17 cellular contexts compared by ENCODE assay signal in the genomic region with DNA sequence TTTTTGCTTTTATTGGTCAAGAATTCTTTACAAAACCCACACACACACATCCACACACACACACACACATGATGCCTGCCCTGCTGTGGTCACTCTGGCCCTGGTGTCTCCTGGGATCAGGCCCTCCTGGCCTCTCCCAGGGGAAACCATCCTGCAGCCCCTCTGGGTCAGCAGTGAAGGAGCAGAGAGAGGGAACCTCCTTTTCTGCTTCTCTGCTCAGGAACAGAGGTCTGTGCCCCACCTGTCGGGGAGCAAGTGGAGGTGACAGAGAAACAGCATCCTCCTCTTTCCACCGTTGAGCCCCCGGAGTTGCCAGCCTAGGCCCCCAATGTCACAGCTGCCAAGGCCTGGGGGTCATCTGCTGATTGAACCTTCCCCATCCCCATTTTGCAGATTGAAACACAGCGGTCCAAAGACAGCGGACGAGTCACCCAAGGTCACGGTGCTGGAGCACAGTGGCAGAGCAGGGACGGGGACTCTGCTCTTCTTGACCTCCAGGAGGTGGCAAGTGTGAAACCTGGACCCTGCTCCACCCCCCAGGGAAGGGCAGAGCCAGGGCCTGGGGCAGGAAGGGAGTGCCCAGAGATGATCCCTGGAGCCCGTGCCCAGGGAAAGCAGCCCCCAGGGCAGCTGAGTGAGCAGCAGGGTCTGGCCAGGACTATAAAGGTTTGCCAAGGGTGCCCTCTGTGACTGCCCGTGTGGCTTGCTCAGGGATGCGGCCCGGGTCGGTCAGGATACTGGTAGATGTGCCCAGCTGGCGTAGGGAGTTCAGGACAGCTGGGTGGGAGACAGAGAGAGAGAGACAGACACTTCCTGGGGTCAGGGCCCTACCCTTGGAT. TPM values are rescaled to one million over a fixed set of nuclear protein-coding genes. Genes with fewer than 3 reads are reported as not detected.
DNase-seq lines count a peak whose midpoint lies in the region; ATAC-seq and TF ChIP-seq lines count a peak whose summit lies in the region.
"Had no signal": no experiment of that assay in that cellular context is flagged by ENCODE, and none has a peak within 500 bp of the region (broad histone marks: within the 10 kb centered on the region; RNA-seq: fewer than 3 reads in every experiment).

No MANE protein-coding gene starts in this region.

- H3F3A ChIP-seq in MM.1S (ENCODE audit: insufficient read depth, low read length): no peaks in the 10 kb centered on the region

- no peaks in the 10 kb centered on the region for H4K20me1 ChIP-seq in MM.1S (ENCODE audit: insufficient read depth, low read length)

- H3K9ac ChIP-seq in MM.1S (ENCODE audit: low read length): no peak overlapping the region

- ATAC-seq in foreskin keratinocyte (no peak), sciatic nerve (peak; percentile 11)
- ATAC-seq: GM23338, Panc1 had no signal

- H3K27ac ChIP-seq in MM.1S (ENCODE audit: low read length) (no peak overlapping the region), foreskin keratinocyte (no peak overlapping the region)

- H3K9me2 ChIP-seq in MM.1S (replicated peaks; ENCODE audit: insufficient read depth, low read length): no peaks in the 10 kb centered on the region

- no peak overlapping the region for H3K4me3 ChIP-seq in MM.1S (ENCODE audit: low read length)
- H3K4me3 ChIP-seq: GM23338 had no signal

- no peaks in the 10 kb centered on the region for H3K79me2 ChIP-seq in MM.1S (ENCODE audit: low read length)

- H3K36me3 ChIP-seq in MM.1S (replicated peaks; ENCODE audit: insufficient read depth, low read length): no peaks in the 10 kb centered on the region

- DNase-seq in GM10266 (ENCODE audit: extremely low spot score) (no peak), MM.1S (no peak), foreskin keratinocyte (no peak), sciatic nerve (ENCODE audit: low spot score) (no peak), NCI-H446 treated with DMSO at 0.1 percent for 48 hours (lab: John Stamatoyannopoulos, UW) (no peak)
- DNase-seq in activated CD8-positive, alpha-beta memory T cell treated with anti-CD3 and anti-CD28 coated beads for 24 hours: no peak
- no peak for DNase-seq in stimulated activated CD4-positive, alpha-beta T cell treated with anti-CD3 and anti-CD28 coated beads, Interleukin-2, amount 100 ng/mL, for 24 hours
- DNase-seq: ACHN, AML-193, COR-L47, KBM-7, NCI-H1417 treated with DMSO at 0.1 percent for 48 hours, NCI-H2029, NCI-H510A treated with DMSO at 0.1 percent for 48 hours, SHP77 treated with DMSO at 0.1 percent for 48 hours had no signal

- intact Hi-C loops in sciatic nerve (cut with DNase I): no loop called here

- H2AFZ ChIP-seq in MM.1S (ENCODE audit: low read length): no peak overlapping the region
- H2AFZ ChIP-seq: GM23338 had no signal

- H3K27me3 ChIP-seq in MM.1S (replicated peaks; ENCODE audit: insufficient read depth, low read length) (peaks cover 24% of the 10 kb centered on the region; the same call in 1 of the 2 replicates), foreskin keratinocyte (no peaks in the 10 kb centered on the region)

- H3K4me1 ChIP-seq in MM.1S (ENCODE audit: low read length): no peaks in the 10 kb centered on the region
- no peaks in the 10 kb centered on the region for H3K4me1 ChIP-seq in foreskin keratinocyte

- no peak overlapping the region for H3K4me2 ChIP-seq in MM.1S (ENCODE audit: low read depth, low read length)
- H3K4me2 ChIP-seq: GM23338 had no signal

- peak; percentile 9 for TF ChIP-seq CTCF in GM10266 (IDR thresholded peaks at IDR 0.05; ENCODE audit: control insufficient read depth, insufficient read depth, low read depth, missing control alignments)
- TF ChIP-seq CTCF in MM.1S (IDR thresholded peaks at IDR 0.05; ENCODE audit: low read length): 0 out of 2 replicates have a peak, but pooled peaks have one; percentile 13
- peak; percentile 2 for TF ChIP-seq CTCF in foreskin keratinocyte (conservative IDR thresholded peaks at IDR 0.05)

- H3K9me3 ChIP-seq in MM.1S (replicated peaks; ENCODE audit: insufficient read depth, low read length): no peaks in the 10 kb centered on the region

RNA-seq across cellular contexts. Expression of a gene that starts 15.0 kb away (rescaled TPM):
- 31.0 and 37.7 TPM in 2 replicates for total RNA-seq in foreskin keratinocyte
- 23.0 and 25.0 TPM in 2 replicates for polyA plus RNA-seq in foreskin keratinocyte
- total RNA-seq in sciatic nerve: 27.1 TPM

RNA-seq across cellular contexts. Expression of a gene that starts 30.9 kb away (rescaled TPM):
- total RNA-seq in foreskin keratinocyte (0.32 and 0.61 TPM in 2 replicates), sciatic nerve (23.8 TPM)
- polyA plus RNA-seq in foreskin keratinocyte: 0.31 and 1.3 TPM in 2 replicates

RNA-seq across cellular contexts. Expression of a gene that starts 35.9 kb away (rescaled TPM):
- total RNA-seq in foreskin keratinocyte (40.9 and 45.4 TPM in 2 replicates), sciatic nerve (38.6 TPM)
- polyA plus RNA-seq in foreskin keratinocyte: 52.8 and 57.8 TPM in 2 replicates

Comparison
In these comparisons a context has a peak if more than half of its experiments do, and no peak if none do; other contexts are left out.
1. RNA of a gene that starts 30.9 kb away (total RNA-seq): 23.8 TPM in sciatic nerve (single experiment); 0.32 to 0.61 TPM in foreskin keratinocyte; every median in the first group is over 10 times any median in the second.
2. Peak in every context shown above with its lines, with median percentiles within 50 percentile points of each other: CTCF ChIP-seq.